21 cellular contexts compared by ENCODE assay signal in the genomic region with DNA sequence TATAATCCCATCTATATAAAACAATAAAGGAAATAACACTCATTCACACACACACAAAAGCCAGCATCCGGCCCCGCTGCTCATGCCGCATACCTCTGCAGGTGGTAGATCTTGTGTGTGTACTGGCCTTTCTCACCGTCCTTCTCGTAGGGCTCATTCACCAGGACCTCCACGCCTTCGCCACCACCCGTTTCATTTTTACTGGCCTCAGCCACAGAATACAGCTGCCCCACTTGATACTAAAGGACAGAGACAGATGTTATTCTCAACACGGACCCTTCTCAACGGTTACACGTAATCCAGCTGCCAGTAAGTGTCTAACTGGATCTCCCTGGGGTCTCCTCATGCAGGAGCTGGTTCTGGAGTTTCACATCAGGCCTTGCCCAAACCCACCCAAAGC.
"Had no signal": no experiment of that assay in that cellular context is flagged by ENCODE, and none has a peak within 500 bp of the region (broad histone marks: within the 10 kb centered on the region; RNA-seq: fewer than 3 reads in every experiment).

No MANE protein-coding gene starts in this region.

- H3K9me3 Mint-ChIP-seq: activated B cell treated with CpG ODN at 0.5 μM for 24 hours; activated CD4-positive, alpha-beta T cell treated with anti-CD3 and anti-CD28 coated beads, Interleukin-2, amount 10 ng/mL, durations not matched to agents 24 days and 14 days; activated naive CD4-positive, alpha-beta T cell treated with anti-CD3 and anti-CD28 coated beads, Interleukin-2, amount 50 U/mL, for 72 hours; brain; dendritic cell treated with granulocyte-macrophage colony-stimulating factor and Interleukin-4, amounts not matched to agents 40 ng/mL and 50 ng/mL, for 4 days; naive thymus-derived CD8-positive, alpha-beta T cell; T-helper 1 cell treated with Interleukin-12 subunit alpha and Interleukin-12 subunit beta and Interleukin-4 antibody, amounts not matched to agents 30 μg/mL and 1 μg/mL, for 36 hours had no signal

- H3K27me3 ChIP-seq: right lobe of liver, suprapubic skin, uterus had no signal

- H3K36me3 ChIP-seq: uterus had no signal

- H3K4me3 Mint-ChIP-seq: activated B cell treated with CpG ODN at 0.5 μM for 24 hours; activated CD4-positive, alpha-beta T cell treated with anti-CD3 and anti-CD28 coated beads, Interleukin-2, amount 10 ng/mL, durations not matched to agents 24 days and 14 days; brain; dendritic cell treated with granulocyte-macrophage colony-stimulating factor and Interleukin-4, amounts not matched to agents 40 ng/mL and 50 ng/mL, for 4 days; naive thymus-derived CD8-positive, alpha-beta T cell; T-helper 1 cell treated with Interleukin-12 subunit alpha and Interleukin-12 subunit beta and Interleukin-4 antibody, amounts not matched to agents 30 μg/mL and 1 μg/mL, for 36 hours had no signal

- H3K27me3 Mint-ChIP-seq: activated B cell treated with CpG ODN at 0.5 μM for 24 hours; activated CD4-positive, alpha-beta T cell treated with anti-CD3 and anti-CD28 coated beads, Interleukin-2, amount 10 ng/mL, durations not matched to agents 24 days and 14 days; dendritic cell treated with granulocyte-macrophage colony-stimulating factor and Interleukin-4, amounts not matched to agents 40 ng/mL and 50 ng/mL, for 4 days; naive thymus-derived CD8-positive, alpha-beta T cell had no signal

- H3K27ac Mint-ChIP-seq: activated B cell treated with CpG ODN at 0.5 μM for 24 hours; activated CD4-positive, alpha-beta T cell treated with anti-CD3 and anti-CD28 coated beads, Interleukin-2, amount 10 ng/mL, durations not matched to agents 24 days and 14 days; dendritic cell treated with granulocyte-macrophage colony-stimulating factor and Interleukin-4, amounts not matched to agents 40 ng/mL and 50 ng/mL, for 4 days; T-helper 1 cell treated with Interleukin-12 subunit alpha and Interleukin-12 subunit beta and Interleukin-4 antibody, amounts not matched to agents 30 μg/mL and 1 μg/mL, for 36 hours had no signal

- ATAC-seq: activated naive CD4-positive, alpha-beta T cell treated with anti-CD3 and anti-CD28 coated beads, Interleukin-2, amount 50 U/mL, for 72 hours; left cardiac atrium; mucosa of descending colon; naive thymus-derived CD8-positive, alpha-beta T cell; stimulated activated naive CD8-positive, alpha-beta T cell treated with anti-CD3 and anti-CD28 coated beads, Interleukin-15, Interleukin-2, amounts not matched to agents 100 U/mL and 50 U/mL, for 24 hours had no signal

- DNase-seq: activated B cell treated with CpG ODN at 0.5 μM for 24 hours; activated CD4-positive, alpha-beta T cell treated with anti-CD3 and anti-CD28 coated beads, Interleukin-2, amount 10 ng/mL, durations not matched to agents 24 days and 14 days; activated CD8-positive, alpha-beta memory T cell treated with anti-CD3 and anti-CD28 coated beads for 24 hours; activated effector memory CD4-positive, alpha-beta T cell treated with Interleukin-2 at 50 U/mL for 16 hours; activated T-cell treated with anti-CD3 and anti-CD28 coated beads for 4 hours; amygdala; left cardiac atrium; mammary epithelial cell; mucosa of descending colon; naive thymus-derived CD8-positive, alpha-beta T cell; nucleus accumbens; right lobe of liver; stimulated activated CD4-positive, alpha-beta T cell treated with anti-CD3 and anti-CD28 coated beads, Interleukin-12 subunit alpha, Interleukin-12 subunit beta, amount 100 ng/mL, for 4 hours; stimulated activated naive CD8-positive, alpha-beta T cell treated with anti-CD3 and anti-CD28 coated beads, Interleukin-15, Interleukin-2, amounts not matched to agents 100 U/mL and 50 U/mL, for 24 hours; uterus had no signal

- H3K27ac ChIP-seq: prostate gland, suprapubic skin, uterus had no signal

- H3K9me3 ChIP-seq: mucosa of descending colon, prostate gland, right lobe of liver, suprapubic skin, uterus had no signal

- H3K4me3 ChIP-seq: mucosa of descending colon, prostate gland, right lobe of liver, suprapubic skin, uterus had no signal
